Comparison of ENCODE assay signal across 7 cellular contexts in the genomic region with DNA sequence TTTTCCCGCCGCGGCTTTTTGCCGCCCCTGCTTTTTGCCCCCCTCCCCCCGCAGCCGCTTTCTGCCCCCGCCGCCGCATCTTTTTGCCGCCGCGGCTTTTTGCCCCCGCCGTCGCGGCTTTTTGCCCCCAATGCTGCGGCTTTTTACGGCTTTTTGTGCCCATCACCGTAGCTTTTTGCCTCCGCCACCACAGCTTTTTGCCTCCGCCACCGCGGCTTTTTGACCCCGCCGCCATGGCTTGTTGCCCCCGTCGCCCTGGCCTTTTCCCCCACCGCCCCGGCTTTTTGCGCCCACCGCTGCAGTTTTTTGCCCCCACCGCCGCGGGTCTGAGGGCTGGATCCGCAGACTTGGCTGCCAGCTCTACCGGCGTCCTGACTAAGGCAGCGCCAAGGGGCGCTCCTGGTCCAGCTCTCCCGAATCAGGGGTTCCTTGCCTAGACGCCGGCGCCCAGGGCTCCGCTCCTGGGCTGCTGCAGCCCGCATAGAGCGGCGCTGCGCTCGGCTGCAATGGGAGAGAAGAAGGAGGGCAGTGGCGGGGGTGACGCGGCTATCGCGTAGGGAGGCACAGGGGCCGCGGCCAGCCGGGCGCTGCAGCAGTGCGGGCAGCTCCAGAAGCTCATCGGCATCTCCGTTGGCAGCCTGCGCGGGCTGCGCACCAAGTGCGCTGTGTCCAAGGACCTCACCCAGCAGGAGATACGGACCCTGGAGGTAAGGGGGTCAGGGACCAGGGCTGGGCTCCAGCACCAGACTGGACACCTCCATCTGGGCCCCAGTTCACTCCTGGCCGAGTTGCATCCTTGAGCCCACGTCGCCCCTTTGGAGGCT.
A peak's percentile ranks its signal among the peaks of the same experiment; 100 is the strongest.
DNase-seq lines count a peak whose midpoint lies in the region; ATAC-seq, FAIRE-seq and TF ChIP-seq lines count a peak whose summit lies in the region.
"Not testable (repeated sequence)": the region's sequence is repeated elsewhere in the genome, so short reads cannot be mapped to it uniquely, and the experiment has no call there.

No MANE protein-coding gene starts in this region.

- H3K9me3 ChIP-seq in astrocyte (ENCODE audit: insufficient read depth, low read depth, low read length); iPS-18a (ENCODE audit: control insufficient read depth, low read depth, low read length): not testable (repeated sequence)

- not testable (repeated sequence) for ATAC-seq in GM23338; stimulated activated memory B cell treated with anti-CD40 and anti-IgM and Interleukin-4, amounts not matched to agents 10 μg/mL and 1 μg/mL and 100 μg/mL, for 72 hours
- peak in 1 of 2 donors; percentile 14 for ATAC-seq in naive B cell (ENCODE audit: low read depth in 2 of 2)

- not testable (repeated sequence) for H3K4me1 ChIP-seq in GM23338 (ENCODE audit: insufficient read depth); astrocyte (ENCODE audit: insufficient read depth, low read length); iPS-18a (ENCODE audit: control insufficient read depth, low read depth, low read length)

- not testable (repeated sequence) for H3K9me2 ChIP-seq in GM23338 (ENCODE audit: insufficient read depth)

- H3K4me3 ChIP-seq in GM23338 (peak overlapping the region; percentile 51), iPS-18a (ENCODE audit: low read length) (peak overlapping the region; percentile 37)
- H3K4me3 ChIP-seq in astrocyte (ENCODE audit: insufficient read depth, low read depth, low read length): not testable (repeated sequence)

- H3F3A ChIP-seq in GM23338 (replicated peaks; ENCODE audit: low read depth): not testable (repeated sequence)

- H3K36me3 Mint-ChIP-seq in GM23338 (ENCODE audit: low read depth): peaks cover 10% of the 10 kb centered on the region
- H3K36me3 Mint-ChIP-seq in astrocyte (ENCODE audit: low read depth, unreplicated experiment); naive B cell; stimulated activated memory B cell treated with anti-CD40 and anti-IgM and Interleukin-4, amounts not matched to agents 10 μg/mL and 1 μg/mL and 100 μg/mL, for 72 hours: not testable (repeated sequence)

- not testable (repeated sequence) for TF ChIP-seq CTCF in GM23338 (conservative IDR thresholded peaks at IDR 0.05; ENCODE audit: low read depth in 2 of 2); astrocyte (IDR thresholded peaks at IDR 0.05; ENCODE audit: insufficient read depth, low read depth, low read length)

- not testable (repeated sequence) for H3K27me3 Mint-ChIP-seq in GM23338 (ENCODE audit: insufficient read depth, low read depth, poor library complexity); astrocyte (ENCODE audit: low read depth, unreplicated experiment)
- peaks cover 11 to 44% (median 20%) of the 10 kb centered on the region in 3 donors for H3K27me3 Mint-ChIP-seq in naive B cell
- peaks cover 40% of the 10 kb centered on the region for H3K27me3 Mint-ChIP-seq in stimulated activated memory B cell treated with anti-CD40 and anti-IgM and Interleukin-4, amounts not matched to agents 10 μg/mL and 1 μg/mL and 100 μg/mL, for 72 hours

- FAIRE-seq in astrocyte (lab: Jason Lieb, UNC): not testable (repeated sequence)

- H3K9me3 Mint-ChIP-seq in GM23338 (peaks cover 49% of the 10 kb centered on the region), naive B cell (peaks cover 5 to 10% (median 8%) of the 10 kb centered on the region in 7 donors)
- H3K9me3 Mint-ChIP-seq in astrocyte (ENCODE audit: unreplicated experiment); stimulated activated memory B cell treated with anti-CD40 and anti-IgM and Interleukin-4, amounts not matched to agents 10 μg/mL and 1 μg/mL and 100 μg/mL, for 72 hours: not testable (repeated sequence)

- not testable (repeated sequence) for H3K4me3 Mint-ChIP-seq in GM23338; astrocyte (ENCODE audit: unreplicated experiment)
- peak overlapping the region in 7 of 8 donors; percentile 60 to 90 (median 75) for H3K4me3 Mint-ChIP-seq in naive B cell
- peak overlapping the region; percentile 59 for H3K4me3 Mint-ChIP-seq in stimulated activated memory B cell treated with anti-CD40 and anti-IgM and Interleukin-4, amounts not matched to agents 10 μg/mL and 1 μg/mL and 100 μg/mL, for 72 hours

- H3K4me1 Mint-ChIP-seq in GM23338; astrocyte (ENCODE audit: low read depth, unreplicated experiment): not testable (repeated sequence)
- H3K4me1 Mint-ChIP-seq in naive B cell: peaks cover 0 to 16% (median 14%) of the 10 kb centered on the region in 3 donors
- H3K4me1 Mint-ChIP-seq in stimulated activated memory B cell treated with anti-CD40 and anti-IgM and Interleukin-4, amounts not matched to agents 10 μg/mL and 1 μg/mL and 100 μg/mL, for 72 hours: peaks cover 15% of the 10 kb centered on the region

- peaks cover 54% of the 10 kb centered on the region for H3K27me3 ChIP-seq in GM23338 (ENCODE audit: insufficient read depth)
- not testable (repeated sequence) for H3K27me3 ChIP-seq in astrocyte (ENCODE audit: insufficient read depth, low read length)
- peaks cover 37% of the 10 kb centered on the region for H3K27me3 ChIP-seq in iPS-18a (ENCODE audit: control insufficient read depth, insufficient read depth, low read length)

- H3K9ac ChIP-seq in astrocyte (ENCODE audit: low read length); iPS-18a (ENCODE audit: low read length): not testable (repeated sequence)

- H2AFZ ChIP-seq in GM23338; astrocyte (ENCODE audit: low read depth, low read length): not testable (repeated sequence)

- H3K27ac Mint-ChIP-seq in GM23338; astrocyte (ENCODE audit: unreplicated experiment); stimulated activated memory B cell treated with anti-CD40 and anti-IgM and Interleukin-4, amounts not matched to agents 10 μg/mL and 1 μg/mL and 100 μg/mL, for 72 hours: not testable (repeated sequence)
- peak overlapping the region in 3 of 6 donors; percentile 28 to 92 (median 62) for H3K27ac Mint-ChIP-seq in naive B cell

- not testable (repeated sequence) for H3K79me2 ChIP-seq in GM23338 (replicated peaks; ENCODE audit: insufficient read depth); astrocyte (ENCODE audit: insufficient read depth, low read length)

- H3K27ac ChIP-seq in GM23338 (ENCODE audit: low read depth); astrocyte (ENCODE audit: low read depth, low read length); iPS-18a (ENCODE audit: low read length): not testable (repeated sequence)

- peak; percentile 11 for DNase-seq in GM23338 (ENCODE audit: low spot score)
- peak; percentile 2 for DNase-seq in SK-N-DZ (ENCODE audit: low spot score)
- DNase-seq in astrocyte (ENCODE audit: low read depth); naive B cell: not testable (repeated sequence)
- peak; percentile 0 for DNase-seq in fibroblast of gingiva (ENCODE audit: low read depth)

- not testable (repeated sequence) for H4K20me1 ChIP-seq in GM23338 (replicated peaks; ENCODE audit: insufficient read depth); astrocyte (ENCODE audit: insufficient read depth, low read length)

- peak overlapping the region; percentile 73 for H3K4me2 ChIP-seq in GM23338
- peak overlapping the region; percentile 68 for H3K4me2 ChIP-seq in astrocyte (ENCODE audit: low read length)

- H3K36me3 ChIP-seq in GM23338 (ENCODE audit: insufficient read depth); astrocyte (ENCODE audit: insufficient read depth, low read length); iPS-18a (ENCODE audit: control insufficient read depth, low read depth, low read length): not testable (repeated sequence)

TF ChIP-seq in GM23338, 12 proteins besides CTCF, POLR2A, EP300 and RAD21:
- TF ChIP-seq EZH2 (IDR thresholded peaks at IDR 0.05; ENCODE audit: low read depth, unreplicated experiment): peak; percentile 75
